12 cellular contexts compared by ENCODE assay signal in the genomic region with DNA sequence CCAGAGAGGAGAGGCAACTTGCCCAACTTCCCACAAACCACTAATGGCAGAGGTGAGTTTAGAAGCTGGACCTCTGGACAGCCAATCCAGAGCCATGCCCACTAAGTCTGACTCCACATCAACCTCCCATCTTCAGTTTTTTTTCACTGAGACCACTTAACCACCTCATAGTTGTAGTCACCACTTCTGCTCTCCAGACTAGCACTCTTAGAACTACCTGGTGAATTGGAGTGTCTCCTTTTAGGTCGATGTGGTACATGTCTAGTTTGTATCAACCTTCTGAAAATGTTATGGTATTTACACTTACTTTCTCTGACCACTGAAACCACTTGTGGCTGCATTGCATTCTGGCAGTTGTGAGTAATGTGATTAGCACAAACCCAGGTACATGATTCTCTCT.
"Had no signal": no experiment of that assay in that cellular context is flagged by ENCODE, and none has a peak within 500 bp of the region (broad histone marks: within the 10 kb centered on the region; RNA-seq: fewer than 3 reads in every experiment).

No MANE protein-coding gene starts in this region.

- DNase-seq: activated CD4-positive, alpha-beta T cell treated with anti-CD3 and anti-CD28 coated beads, Interleukin-2, amount 50 U/mL, for 4 hours; activated CD4-positive, CD25-positive, alpha-beta regulatory T cell treated with anti-CD3 and anti-CD28 coated beads, Interleukin-2, amount 50 U/mL, for 72 hours; activated CD8-positive, alpha-beta memory T cell treated with anti-CD3 and anti-CD28 coated beads, Interleukin-2, amount 50 U/mL, for 48 hours; activated naive CD4-positive, alpha-beta T cell; hippocampal formation; left ventricle myocardium superior; stimulated activated CD4-positive, alpha-beta T cell treated with anti-CD3 and anti-CD28 coated beads, Interleukin-2, amount 100 ng/mL, for 48 hours; stomach had no signal

- H3K9me3 Mint-ChIP-seq: T-helper 2 cell treated with Interferon-gamma antibody and Interleukin-4, amounts not matched to agents 5 μg/mL and 100 μg/mL, for 36 hours had no signal

- H3K36me3 ChIP-seq: stomach, thoracic aorta, vagina had no signal

- H3K27me3 ChIP-seq: stomach, vagina had no signal

- H3K4me1 ChIP-seq: stomach, vagina had no signal

- H3K4me3 Mint-ChIP-seq: neural crest cell; T-helper 2 cell treated with Interferon-gamma antibody and Interleukin-4, amounts not matched to agents 5 μg/mL and 100 μg/mL, for 36 hours had no signal

- H3K9me3 ChIP-seq: stomach, thoracic aorta, vagina had no signal

- H3K27ac ChIP-seq: stomach, thoracic aorta, vagina had no signal

- H3K4me1 Mint-ChIP-seq: neural crest cell had no signal

- ATAC-seq: left ventricle myocardium superior had no signal

- H3K4me3 ChIP-seq: stomach, thoracic aorta, vagina had no signal

- H3K27ac Mint-ChIP-seq: T-helper 2 cell treated with Interferon-gamma antibody and Interleukin-4, amounts not matched to agents 5 μg/mL and 100 μg/mL, for 36 hours had no signal
